32 cellular contexts compared by ENCODE assay signal in the genomic region with DNA sequence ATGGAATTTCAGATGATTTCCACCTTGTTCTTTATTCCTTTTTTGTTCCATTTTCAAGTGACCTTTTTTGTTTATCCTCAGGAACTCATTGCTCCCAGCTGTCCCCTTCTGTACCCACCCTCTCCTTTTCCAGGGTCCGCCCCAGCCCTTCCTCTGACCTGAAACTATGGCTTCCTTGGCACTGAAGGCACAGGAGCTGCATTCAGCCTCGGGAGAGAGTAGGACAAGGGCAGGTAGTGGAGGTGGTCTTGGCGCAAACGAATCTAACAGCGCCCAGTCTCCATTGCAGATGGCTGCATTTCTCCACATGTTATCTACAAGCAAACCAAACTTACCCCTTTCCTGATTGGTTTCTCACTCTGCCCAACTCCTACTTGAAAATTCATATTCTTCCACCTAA. TPM values are rescaled to one million over a fixed set of nuclear protein-coding genes. Genes with fewer than 3 reads are reported as not detected.
"Had no signal": no experiment of that assay in that cellular context is flagged by ENCODE, and none has a peak within 500 bp of the region (broad histone marks: within the 10 kb centered on the region; RNA-seq: fewer than 3 reads in every experiment).

No MANE protein-coding gene starts in this region.

- DNase-seq: activated B cell treated with CpG ODN at 0.5 μM for 24 hours; activated CD4-positive, alpha-beta T cell treated with anti-CD3 and anti-CD28 coated beads for 4 hours; activated CD4-positive, alpha-beta T cell treated with anti-CD3 and anti-CD28 coated beads, Interleukin-2, amount 50 U/mL, for 4 hours; activated naive CD4-positive, alpha-beta T cell treated with anti-CD3 and anti-CD28 coated beads for 36 hours; activated naive CD8-positive, alpha-beta T cell treated with anti-CD3 and anti-CD28 coated beads, Interleukin-2, amount 10 ng/mL, durations not matched to agents 7 days and 5 days; activated T-cell treated with anti-CD3 and anti-CD28 coated beads, Interleukin-2, amount 50 U/mL, for 72 hours; brain microvascular endothelial cell; caudate nucleus; effector CD4-positive, alpha-beta T cell; esophagus squamous epithelium; foreskin melanocyte; left cardiac atrium; mammary epithelial cell; stimulated activated CD4-positive, alpha-beta T cell treated with anti-CD3 and anti-CD28 coated beads, Interleukin-1b, Interleukin-23, amount 100 ng/mL, for 48 hours; stimulated activated CD4-positive, alpha-beta T cell treated with anti-CD3 and anti-CD28 coated beads, Interleukin-4, amount 100 ng/mL, for 4 hours; stimulated activated CD8-positive, alpha-beta memory T cell treated with anti-CD3 and anti-CD28 coated beads, Interleukin-4, amount 100 ng/mL, for 48 hours; stomach; T-helper 1 cell; thyroid gland; upper lobe of left lung had no signal

- H3K4me1 ChIP-seq: prostate gland had no signal

- H3K27me3 ChIP-seq: ovary had no signal

- H3K9me3 Mint-ChIP-seq: activated B cell treated with CpG ODN at 0.5 μM for 24 hours; activated naive CD4-positive, alpha-beta T cell treated with anti-CD3 and anti-CD28 coated beads for 36 hours; activated naive CD8-positive, alpha-beta T cell treated with anti-CD3 and anti-CD28 coated beads, Interleukin-2, amount 10 ng/mL, durations not matched to agents 7 days and 5 days; activated T-cell treated with anti-CD3 and anti-CD28 coated beads, Interleukin-2, amount 50 U/mL, for 72 hours; dendritic cell treated with granulocyte-macrophage colony-stimulating factor and Interleukin-4, amounts not matched to agents 40 ng/mL and 50 ng/mL, for 4 days; stimulated activated memory B cell treated with anti-CD40 and anti-IgM and Interleukin-4, amounts not matched to agents 10 μg/mL and 1 μg/mL and 100 μg/mL, for 72 hours; T-helper 2 cell treated with Interferon-gamma antibody and Interleukin-4, amounts not matched to agents 5 μg/mL and 100 μg/mL, for 36 hours had no signal

- H3K36me3 Mint-ChIP-seq: activated naive CD8-positive, alpha-beta T cell treated with anti-CD3 and anti-CD28 coated beads, Interleukin-2, amount 10 ng/mL, durations not matched to agents 7 days and 5 days; stimulated activated memory B cell treated with anti-CD40 and anti-IgM and Interleukin-4, amounts not matched to agents 10 μg/mL and 1 μg/mL and 100 μg/mL, for 72 hours had no signal

- H3K4me1 Mint-ChIP-seq: nephron had no signal

- H3K36me3 ChIP-seq: brain microvascular endothelial cell, esophagus squamous epithelium, neutrophil, ovary, prostate gland, stomach, thyroid gland, upper lobe of left lung had no signal

- H3K27ac ChIP-seq: brain microvascular endothelial cell, epithelial cell of prostate, esophagus squamous epithelium, neutrophil, ovary, prostate gland, stomach, thyroid gland, upper lobe of left lung had no signal

- H3K27ac Mint-ChIP-seq: activated B cell treated with CpG ODN at 0.5 μM for 24 hours; activated naive CD4-positive, alpha-beta T cell treated with anti-CD3 and anti-CD28 coated beads for 36 hours; activated naive CD8-positive, alpha-beta T cell treated with anti-CD3 and anti-CD28 coated beads, Interleukin-2, amount 10 ng/mL, durations not matched to agents 7 days and 5 days; activated T-cell treated with anti-CD3 and anti-CD28 coated beads, Interleukin-2, amount 50 U/mL, for 72 hours; dendritic cell treated with granulocyte-macrophage colony-stimulating factor and Interleukin-4, amounts not matched to agents 40 ng/mL and 50 ng/mL, for 4 days; nephron; stimulated activated memory B cell treated with anti-CD40 and anti-IgM and Interleukin-4, amounts not matched to agents 10 μg/mL and 1 μg/mL and 100 μg/mL, for 72 hours; T-helper 2 cell treated with Interferon-gamma antibody and Interleukin-4, amounts not matched to agents 5 μg/mL and 100 μg/mL, for 36 hours had no signal

- ATAC-seq: activated T-cell treated with anti-CD3 and anti-CD28 coated beads, Interleukin-2, amount 50 U/mL, for 72 hours; left cardiac atrium; stimulated activated memory B cell treated with anti-CD40 and anti-IgM and Interleukin-4, amounts not matched to agents 10 μg/mL and 1 μg/mL and 100 μg/mL, for 72 hours had no signal

- H3K4me3 Mint-ChIP-seq: activated B cell treated with CpG ODN at 0.5 μM for 24 hours; activated naive CD4-positive, alpha-beta T cell treated with anti-CD3 and anti-CD28 coated beads for 36 hours; activated naive CD8-positive, alpha-beta T cell treated with anti-CD3 and anti-CD28 coated beads, Interleukin-2, amount 10 ng/mL, durations not matched to agents 7 days and 5 days; activated T-cell treated with anti-CD3 and anti-CD28 coated beads, Interleukin-2, amount 50 U/mL, for 72 hours; dendritic cell treated with granulocyte-macrophage colony-stimulating factor and Interleukin-4, amounts not matched to agents 40 ng/mL and 50 ng/mL, for 4 days; nephron; stimulated activated memory B cell treated with anti-CD40 and anti-IgM and Interleukin-4, amounts not matched to agents 10 μg/mL and 1 μg/mL and 100 μg/mL, for 72 hours; T-helper 2 cell treated with Interferon-gamma antibody and Interleukin-4, amounts not matched to agents 5 μg/mL and 100 μg/mL, for 36 hours had no signal

- H3K9me3 ChIP-seq: esophagus squamous epithelium, neutrophil, ovary, prostate gland, stomach, thyroid gland, upper lobe of left lung had no signal

- H3K4me2 ChIP-seq: smooth muscle cell had no signal

- H3K4me3 ChIP-seq: esophagus squamous epithelium, ovary, prostate gland, smooth muscle cell, stomach, thyroid gland, upper lobe of left lung had no signal

RNA-seq across cellular contexts. Expression of a gene that starts 10.1 kb away (rescaled TPM):
- total RNA-seq: activated B cell treated with CpG ODN at 0.5 μM for 24 hours; activated naive CD4-positive, alpha-beta T cell treated with anti-CD3 and anti-CD28 coated beads for 36 hours; activated naive CD8-positive, alpha-beta T cell treated with anti-CD3 and anti-CD28 coated beads, Interleukin-2, amount 10 ng/mL, durations not matched to agents 7 days and 5 days; activated T-cell treated with anti-CD3 and anti-CD28 coated beads, Interleukin-2, amount 50 U/mL, for 72 hours; astrocyte; liver had no signal
- polyA plus RNA-seq: liver had no signal

RNA-seq across cellular contexts. Expression of a gene that starts 35.1 kb away (rescaled TPM):
- total RNA-seq: activated B cell treated with CpG ODN at 0.5 μM for 24 hours; activated naive CD4-positive, alpha-beta T cell treated with anti-CD3 and anti-CD28 coated beads for 36 hours; activated naive CD8-positive, alpha-beta T cell treated with anti-CD3 and anti-CD28 coated beads, Interleukin-2, amount 10 ng/mL, durations not matched to agents 7 days and 5 days; activated T-cell treated with anti-CD3 and anti-CD28 coated beads, Interleukin-2, amount 50 U/mL, for 72 hours; astrocyte; glomerular endothelial cell; liver; smooth muscle cell; stomach had no signal
- polyA plus RNA-seq: liver, smooth muscle cell had no signal
